ENCODE assay signal across 23 cellular contexts in genomic region chr9:28899926-28900325, GRCh38.
"Had no signal": no experiment of that assay in that cellular context is flagged by ENCODE, and none has a peak within 500 bp of the region (broad histone marks: within the 10 kb centered on the region; RNA-seq: fewer than 3 reads in every experiment).

No MANE protein-coding gene starts in this region.

- ATAC-seq: left ventricle myocardium superior, natural killer cell, psoas muscle, right cardiac atrium had no signal

- H3K27me3 ChIP-seq: dorsolateral prefrontal cortex, neutrophil, stomach, thyroid gland, uterus had no signal

- H3K9me3 ChIP-seq: neutrophil, thyroid gland, uterus had no signal

- H3K36me3 ChIP-seq: neutrophil, stomach, thyroid gland, uterus had no signal

- H3K27me3 Mint-ChIP-seq: memory B cell, type B pancreatic cell had no signal

- H3K4me3 ChIP-seq: dorsolateral prefrontal cortex, lung, psoas muscle, skin epidermis, stomach, thyroid gland, uterus had no signal

- H3K9me3 Mint-ChIP-seq: type B pancreatic cell had no signal

- H3K36me3 Mint-ChIP-seq: memory B cell, type B pancreatic cell had no signal

- H3K27ac ChIP-seq: dorsolateral prefrontal cortex, neutrophil, parathyroid adenoma, psoas muscle, skin epidermis, stomach, thyroid gland, uterus had no signal

- H3K4me3 Mint-ChIP-seq: immature natural killer cell, memory B cell, natural killer cell, type B pancreatic cell had no signal

- H3K27ac Mint-ChIP-seq: immature natural killer cell, memory B cell, natural killer cell, type B pancreatic cell had no signal

- DNase-seq: cerebellar nuclear complex; dorsolateral prefrontal cortex; effector CD4-positive, alpha-beta T cell; hypothalamus; immature natural killer cell; islet precursor cell; left ventricle myocardium superior; natural killer cell; psoas muscle; stimulated activated CD4-positive, alpha-beta T cell treated with anti-CD3 and anti-CD28 coated beads, Interleukin-15, amount 100 ng/mL, for 24 hours; stimulated activated CD4-positive, alpha-beta T cell treated with anti-CD3 and anti-CD28 coated beads, Interleukin-2, amount 100 ng/mL, for 48 hours; stimulated activated CD8-positive, alpha-beta memory T cell treated with anti-CD3 and anti-CD28 coated beads, Interleukin-4, amount 100 ng/mL, for 48 hours; stimulated activated naive CD4-positive, alpha-beta T cell treated with Interleukin-2 at 50 U/mL for 16 hours; stomach; thyroid gland; uterus had no signal

- H3K4me1 ChIP-seq: parathyroid adenoma, psoas muscle, stomach, thyroid gland, uterus had no signal

- H3K4me1 Mint-ChIP-seq: memory B cell had no signal
